ENCODE assay signal across 9 cellular contexts in genomic region chr20:3117839-3118379, GRCh38. TPM values are rescaled to one million over a fixed set of nuclear protein-coding genes. Genes with fewer than 3 reads are reported as not detected.
DNase-seq lines count a peak whose midpoint lies in the region; FAIRE-seq and TF ChIP-seq lines count a peak whose summit lies in the region.
"Not testable (repeated sequence)": the region's sequence is repeated elsewhere in the genome, so short reads cannot be mapped to it uniquely, and the experiment has no call there.
"Had no signal": no experiment of that assay in that cellular context is flagged by ENCODE, and none has a peak within 500 bp of the region (broad histone marks: within the 10 kb centered on the region; RNA-seq: fewer than 3 reads in every experiment).

No MANE protein-coding gene starts in this region.

- not testable (repeated sequence) for H3K4me1 ChIP-seq in H1 (replicated peaks in 1 of 4; ENCODE audit: control insufficient read depth in 3 of 4, insufficient read depth in 4 of 4, low read length in 3 of 4)

- peaks cover 0 to 15% (median under 1%) of the 10 kb centered on the region in 4 experiments; a peak in 3 of 8 replicates for H3K36me3 ChIP-seq in H1 (ENCODE audit: control insufficient read depth in 2 of 4, insufficient read depth in 4 of 4, low read length in 3 of 4)
- not testable (repeated sequence) for H3K36me3 ChIP-seq in kidney epithelial cell (ENCODE audit: control insufficient read depth, insufficient read depth, low read length)

- H2AFZ ChIP-seq in H1 (ENCODE audit: low read length) = not testable (repeated sequence)

- CTCF ChIA-PET in H1 (lab: Charles Lee; ENCODE audit: partially characterized antibody) = interaction anchor here (0.6 to 6.3 kb wide), 24 partner anchors 9 to 187 kb away, joined by 3 to 60 read pairs (median 4); partner anchors contain the start of gene OXT

- not testable (repeated sequence) for TF ChIP-seq POLR2A in H1 (IDR thresholded peaks at IDR 0.05; ENCODE audit: control extremely low read depth in 1 of 2, low read depth in 2 of 2, low read length in 2 of 2)

- not testable (repeated sequence) for H3K23me2 ChIP-seq in H1 (ENCODE audit: low read depth, low read length)

- not testable (repeated sequence) for H3K4ac ChIP-seq in H1 (replicated peaks; ENCODE audit: insufficient read length, low read depth, low read length)

- H4K8ac ChIP-seq in H1 (ENCODE audit: extremely low read depth, insufficient read depth, low read length) = not testable (repeated sequence)

- 55% methylated on average over 14 of the region's 14 CpGs; no CpG with 5 or more reads in 1 of the 2 experiments for WGBS in H1 (ENCODE audit: extremely low coverage in 1 of 2, insufficient coverage in 1 of 2, insufficient read length in 1 of 2, insufficient replicate concordance in 2 of 2, low coverage in 1 of 2, low lambda C conversion rate in 2 of 2, missing lambda C conversion rate in 1 of 2), 2 experiments

- not testable (repeated sequence) for H3K14ac ChIP-seq in H1 (ENCODE audit: insufficient read length)

- H3K9ac ChIP-seq in H1 (replicated peaks in 1 of 4; ENCODE audit: extremely low read depth in 1 of 4, low read depth in 3 of 4, low read length in 3 of 4) = not testable (repeated sequence)

- in situ Hi-C loops in KBM-7 (cut with MboI; ENCODE audit: low pct_unique_long_range_greater_than_20kb, low sequenced_read_pairs) = not testable (repeated sequence)

- not testable (repeated sequence) for H3K4me3 ChIP-seq in H1 (ENCODE audit: extremely low read depth in 1 of 4, insufficient read depth in 2 of 4, low read depth in 3 of 4, low read length in 4 of 4); kidney epithelial cell (ENCODE audit: low read depth, low read length)

- H2BK5ac ChIP-seq in H1 (ENCODE audit: low read depth, low read length) = not testable (repeated sequence)

- DNase-seq in EH (ENCODE audit: low read depth) (peak; percentile 73), KBM-7 (peak; percentile 94), SHP77 (lab: John Stamatoyannopoulos, UW) (peak; percentile 51 to 79), H1 (ENCODE audit: low read depth in 1 of 2, low spot score in 2 of 2) (peak; percentile 34 to 58), kidney epithelial cell (ENCODE audit: low read depth) (peak; percentile 26), pulmonary artery endothelial cell (ENCODE audit: low read depth, low spot score) (peak; percentile 43), urothelium cell line (ENCODE audit: low spot score) (peak; percentile 30)
- DNase-seq in activated effector memory CD4-positive, alpha-beta T cell treated with anti-CD3 and anti-CD28 coated beads, Interleukin-2, amount 50 U/mL, for 16 hours = peak; percentile 75

- not testable (repeated sequence) for H4K20me1 ChIP-seq in H1 (replicated peaks in 1 of 2; ENCODE audit: control insufficient read depth in 1 of 2, insufficient read depth in 2 of 2, low read length in 2 of 2)

- not testable (repeated sequence) for H2BK20ac ChIP-seq in H1 (ENCODE audit: low read length)

- H4K91ac ChIP-seq in H1 (replicated peaks; ENCODE audit: insufficient read length, low read length) = not testable (repeated sequence)

- not testable (repeated sequence) for H3K79me2 ChIP-seq in H1 (ENCODE audit: control insufficient read depth in 1 of 2, insufficient read depth in 2 of 2, low read length in 2 of 2)

- POLR2A ChIA-PET in H1 (lab: Charles Lee; ENCODE audit: partially characterized antibody) = not testable (repeated sequence)

- not testable (repeated sequence) for H3K9me3 ChIP-seq in H1 (ENCODE audit: insufficient read depth in 2 of 2, low read depth in 1 of 2, low read length in 1 of 2)

- H4K5ac ChIP-seq in H1 (ENCODE audit: insufficient read length, low read depth, low read length) = not testable (repeated sequence)

- peak; percentile 52 to 56 for TF ChIP-seq RAD21 in H1 (IDR thresholded peaks at IDR 0.05 in 1 of 2, conservative IDR thresholded peaks at IDR 0.05 in 1 of 2; ENCODE audit: low read depth in 2 of 2, low read length in 2 of 2)

- not testable (repeated sequence) for H2BK15ac ChIP-seq in H1 (ENCODE audit: low read length)

- H3K23ac ChIP-seq in H1 (ENCODE audit: insufficient read length) = not testable (repeated sequence)

- not testable (repeated sequence) for H2BK120ac ChIP-seq in H1 (replicated peaks; ENCODE audit: low read depth, low read length)

- H3K27ac ChIP-seq in H1 (ENCODE audit: low read depth, low read length) = not testable (repeated sequence)

- H3K18ac ChIP-seq in H1 (ENCODE audit: extremely low read depth, low read length) = not testable (repeated sequence)

- TF ChIP-seq EP300 in H1 (IDR thresholded peaks at IDR 0.05; ENCODE audit: borderline replicate concordance in 1 of 2, low read depth in 2 of 2, low read length in 2 of 2) = not testable (repeated sequence)

- peak; percentile 77 to 99 (median 79) for TF ChIP-seq CTCF in H1 (IDR thresholded peaks at IDR 0.05; ENCODE audit: control extremely low read depth in 1 of 3, insufficient read depth in 1 of 3, low read depth in 1 of 3, low read length in 3 of 3)
- TF ChIP-seq CTCF in kidney epithelial cell (IDR thresholded peaks at IDR 0.05; ENCODE audit: insufficient read depth, low read length, poor library complexity, severe bottlenecking) = peak; percentile 60

- H3K56ac ChIP-seq in H1 (replicated peaks; ENCODE audit: insufficient read length, low read depth, low read length) = not testable (repeated sequence)

- not testable (repeated sequence) for H2AK5ac ChIP-seq in H1 (ENCODE audit: low read depth, low read length)

- not testable (repeated sequence) for H3K79me1 ChIP-seq in H1 (ENCODE audit: low read depth, low read length)

- not testable (repeated sequence) for FAIRE-seq in H1 (lab: Jason Lieb, UNC); urothelium cell line (lab: Jason Lieb, UNC)

- not testable (repeated sequence) for H3K4me2 ChIP-seq in H1 (ENCODE audit: insufficient read depth in 1 of 2, low read depth in 2 of 2, low read length in 2 of 2)

- H3K27me3 ChIP-seq in H1 (replicated peaks in 1 of 4; ENCODE audit: control insufficient read depth in 3 of 4, extremely low read depth in 1 of 4, insufficient read depth in 3 of 4, low read length in 3 of 4); kidney epithelial cell (ENCODE audit: control insufficient read depth, insufficient read depth, low read length): not testable (repeated sequence)

- not testable (repeated sequence) for H2BK12ac ChIP-seq in H1 (ENCODE audit: low read depth, low read length)

RNA-seq across cellular contexts. Expression of gene AVP, which starts 33.4 kb away (rescaled TPM):
- 0.77 TPM in 1 of 2 replicates, not detected in the other for total RNA-seq in H1 (2021; fragmentation: NEBNext Ultra II Directional; extraction: Animal tissue kit (Norgen Biotek cat#: 25700))
- 0.18 and 0.42 TPM in 2 replicates for polyA plus RNA-seq in H1 (2011; rRNA removed)
- not detected for polyA plus RNA-seq in H1 (2011; cell fraction: cytosol; rRNA removed)
- not detected for polyA plus RNA-seq in H1 (2011; cell fraction: nucleus; rRNA removed)
- 0.35 TPM in 1 of 4 replicates, not detected in the others for polyA plus RNA-seq in H1 (2012, experiment 1 of 2)
- polyA plus RNA-seq in H1 (2012, experiment 2 of 2) = not detected
- 0.69 TPM for polyA plus RNA-seq in H1 (2013, experiment 1 of 2)
- 0.28 TPM for polyA plus RNA-seq in H1 (2013, experiment 2 of 2)
- not detected in 2 replicates for polyA minus RNA-seq in H1 (2011; rRNA and poly(A)+ RNA removed)
- not detected for polyA minus RNA-seq in H1 (2011; cell fraction: cytosol; rRNA and poly(A)+ RNA removed)
- not detected for polyA minus RNA-seq in H1 (2011; cell fraction: nucleus; rRNA and poly(A)+ RNA removed)
- total RNA-seq in kidney epithelial cell = not detected in 2 replicates
- not detected in 2 replicates for total RNA-seq in pulmonary artery endothelial cell
- total RNA-seq: SJCRH30 had no signal

RNA-seq across cellular contexts. Expression of gene FASTKD5, which starts 41.8 kb away (rescaled TPM):
- 21.3 and 25.9 TPM in 2 replicates for total RNA-seq in H1 (2021; fragmentation: NEBNext Ultra II Directional; extraction: Animal tissue kit (Norgen Biotek cat#: 25700))
- polyA plus RNA-seq in H1 (2011; rRNA removed) = 8.9 and 12.0 TPM in 2 replicates
- 15.7 TPM for polyA plus RNA-seq in H1 (2011; cell fraction: cytosol; rRNA removed)
- polyA plus RNA-seq in H1 (2011; cell fraction: nucleus; rRNA removed) = 9.0 TPM
- polyA plus RNA-seq in H1 (2012, experiment 1 of 2) = 14.5 to 21.7 TPM (median 17.9 TPM) in 4 replicates
- 3.8 TPM for polyA plus RNA-seq in H1 (2012, experiment 2 of 2)
- polyA plus RNA-seq in H1 (2013, experiment 1 of 2) = 15.4 TPM
- 14.8 TPM for polyA plus RNA-seq in H1 (2013, experiment 2 of 2)
- polyA minus RNA-seq in H1 (2011; rRNA and poly(A)+ RNA removed) = 28.2 and 34.7 TPM in 2 replicates
- 12.4 TPM for polyA minus RNA-seq in H1 (2011; cell fraction: cytosol; rRNA and poly(A)+ RNA removed)
- polyA minus RNA-seq in H1 (2011; cell fraction: nucleus; rRNA and poly(A)+ RNA removed) = 15.7 TPM
- 13.4 and 14.3 TPM in 2 replicates for total RNA-seq in kidney epithelial cell
- 15.8 and 23.9 TPM in 2 replicates for total RNA-seq in pulmonary artery endothelial cell

RNA-seq across cellular contexts. Expression of gene UBOX5, which starts 41.8 kb away (rescaled TPM):
- 4.2 and 4.9 TPM in 2 replicates for total RNA-seq in H1 (2021; fragmentation: NEBNext Ultra II Directional; extraction: Animal tissue kit (Norgen Biotek cat#: 25700))
- polyA plus RNA-seq in H1 (2011; rRNA removed) = 4.0 and 5.2 TPM in 2 replicates
- 3.8 TPM for polyA plus RNA-seq in H1 (2011; cell fraction: cytosol; rRNA removed)
- polyA plus RNA-seq in H1 (2011; cell fraction: nucleus; rRNA removed) = 5.2 TPM
- 3.2 to 3.9 TPM (median 3.6 TPM) in 4 replicates for polyA plus RNA-seq in H1 (2012, experiment 1 of 2)
- polyA plus RNA-seq in H1 (2012, experiment 2 of 2) = 4.6 TPM
- 2.6 TPM for polyA plus RNA-seq in H1 (2013, experiment 1 of 2)
- 2.3 TPM for polyA plus RNA-seq in H1 (2013, experiment 2 of 2)
- 5.7 and 7.4 TPM in 2 replicates for polyA minus RNA-seq in H1 (2011; rRNA and poly(A)+ RNA removed)
- polyA minus RNA-seq in H1 (2011; cell fraction: cytosol; rRNA and poly(A)+ RNA removed) = 3.6 TPM
- polyA minus RNA-seq in H1 (2011; cell fraction: nucleus; rRNA and poly(A)+ RNA removed) = 4.1 TPM
- total RNA-seq in kidney epithelial cell (5.1 and 5.6 TPM in 2 replicates), pulmonary artery endothelial cell (1.8 and 2.6 TPM in 2 replicates)

RNA-seq across cellular contexts. Expression of gene OXT, which starts 46.5 kb away (rescaled TPM):
- total RNA-seq in H1 (2021; fragmentation: NEBNext Ultra II Directional; extraction: Animal tissue kit (Norgen Biotek cat#: 25700)) = not detected in 2 replicates
- polyA plus RNA-seq in H1 (2011; rRNA removed) = not detected in 2 replicates
- polyA plus RNA-seq in H1 (2011; cell fraction: cytosol; rRNA removed) = not detected
- not detected for polyA plus RNA-seq in H1 (2011; cell fraction: nucleus; rRNA removed)
- 0.51 to 0.70 TPM in 2 of 4 replicates, not detected in the others for polyA plus RNA-seq in H1 (2012, experiment 1 of 2)
- polyA plus RNA-seq in H1 (2012, experiment 2 of 2) = not detected
- 0.95 TPM for polyA plus RNA-seq in H1 (2013, experiment 1 of 2)
- 0.85 TPM for polyA plus RNA-seq in H1 (2013, experiment 2 of 2)
- not detected in 2 replicates for polyA minus RNA-seq in H1 (2011; rRNA and poly(A)+ RNA removed)
- not detected for polyA minus RNA-seq in H1 (2011; cell fraction: cytosol; rRNA and poly(A)+ RNA removed)
- not detected for polyA minus RNA-seq in H1 (2011; cell fraction: nucleus; rRNA and poly(A)+ RNA removed)
- total RNA-seq in kidney epithelial cell = not detected in 2 replicates
- total RNA-seq in pulmonary artery endothelial cell = not detected in 2 replicates
- total RNA-seq: SJCRH30 had no signal

RNA-seq across cellular contexts. Expression of gene LZTS3, which starts 55.4 kb away (rescaled TPM):
- total RNA-seq in H1 (2021; fragmentation: NEBNext Ultra II Directional; extraction: Animal tissue kit (Norgen Biotek cat#: 25700)) = 31.8 and 33.3 TPM in 2 replicates
- polyA plus RNA-seq in H1 (2011; rRNA removed) = 33.5 and 54.4 TPM in 2 replicates
- polyA plus RNA-seq in H1 (2011; cell fraction: cytosol; rRNA removed) = 46.5 TPM
- polyA plus RNA-seq in H1 (2011; cell fraction: nucleus; rRNA removed) = 189 TPM
- polyA plus RNA-seq in H1 (2012, experiment 1 of 2) = 21.7 to 35.2 TPM (median 31.4 TPM) in 4 replicates
- polyA plus RNA-seq in H1 (2012, experiment 2 of 2) = 24.7 TPM
- polyA plus RNA-seq in H1 (2013, experiment 1 of 2) = 19.8 TPM
- 17.5 TPM for polyA plus RNA-seq in H1 (2013, experiment 2 of 2)
- polyA minus RNA-seq in H1 (2011; rRNA and poly(A)+ RNA removed) = 21.1 and 26.4 TPM in 2 replicates
- 24.1 TPM for polyA minus RNA-seq in H1 (2011; cell fraction: cytosol; rRNA and poly(A)+ RNA removed)
- polyA minus RNA-seq in H1 (2011; cell fraction: nucleus; rRNA and poly(A)+ RNA removed) = 31.4 TPM
- total RNA-seq in kidney epithelial cell (10.4 and 11.3 TPM in 2 replicates), pulmonary artery endothelial cell (3.2 and 4.1 TPM in 2 replicates)

Comparison
In these comparisons a context has a peak if more than half of its experiments do, and no peak if none do; other contexts are left out.
1. DNase-seq: peak in every context shown above with its lines; median percentile 94 in KBM-7; 75 in activated effector memory CD4-positive, alpha-beta T cell treated with anti-CD3 and anti-CD28 coated beads, Interleukin-2, amount 50 U/mL, for 16 hours; 73 in EH; 65 in SHP77; 46 in H1; 43 in pulmonary artery endothelial cell; 30 in urothelium cell line; 26 in kidney epithelial cell.